9 cellular contexts compared by ENCODE assay signal in genomic region chr4:128025319-128025718, GRCh38.
"Had no signal": no experiment of that assay in that cellular context is flagged by ENCODE, and none has a peak within 500 bp of the region (broad histone marks: within the 10 kb centered on the region; RNA-seq: fewer than 3 reads in every experiment).

No MANE protein-coding gene starts in this region.

- ATAC-seq: GM23338, HCT116 had no signal

- H3K27ac Mint-ChIP-seq: GM23338, H9, HFFc6 had no signal

- H3K4me3 Mint-ChIP-seq: GM23338, H9, HFFc6 had no signal

- DNase-seq: GM23248, GOT3, H7, H9, HCEC 1CT, HFFc6 had no signal

- H3K27ac ChIP-seq: GM23248 had no signal

- H3K4me3 ChIP-seq: GM23248, GM23338, HAP-1 had no signal

- H3K4me1 Mint-ChIP-seq: GM23338, H9 had no signal

- H3K9me3 ChIP-seq: HAP-1 had no signal

- H3K4me2 ChIP-seq: GM23338 had no signal

- H3K9me3 Mint-ChIP-seq: H9, HFFc6 had no signal

- H3K9ac ChIP-seq: GM23248 had no signal

- H2AFZ ChIP-seq: GM23248, GM23338 had no signal

- H3K4me1 ChIP-seq: HAP-1 had no signal
